1 cellular context compared by ENCODE assay signal in the genomic region with DNA sequence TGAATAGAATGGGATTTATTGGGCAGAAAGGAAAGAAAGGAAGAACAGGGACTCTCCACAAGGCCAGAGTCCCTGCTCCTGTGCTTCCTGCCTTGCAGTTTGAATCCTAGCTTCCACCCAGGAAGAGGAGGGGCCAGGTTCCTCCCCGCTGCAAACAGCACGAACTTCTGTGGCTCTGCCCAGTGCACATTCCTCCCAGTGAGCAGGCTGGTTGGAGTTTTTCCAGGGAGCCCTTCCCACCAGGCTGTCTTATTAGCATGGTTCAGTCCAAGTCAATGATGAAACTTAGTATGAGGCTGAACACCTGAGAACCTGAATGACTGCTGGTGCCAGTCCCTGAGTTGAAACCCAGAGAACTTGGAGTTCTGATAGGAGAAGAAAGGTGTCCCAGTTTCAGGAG.
TF ChIP-seq lines count a peak whose summit lies in the region.

No MANE protein-coding gene starts in this region.

TF ChIP-seq in GM23338, 12 proteins besides CTCF, POLR2A, EP300 and RAD21 (continued from another document):
- TF ChIP-seq, protein P1, sequence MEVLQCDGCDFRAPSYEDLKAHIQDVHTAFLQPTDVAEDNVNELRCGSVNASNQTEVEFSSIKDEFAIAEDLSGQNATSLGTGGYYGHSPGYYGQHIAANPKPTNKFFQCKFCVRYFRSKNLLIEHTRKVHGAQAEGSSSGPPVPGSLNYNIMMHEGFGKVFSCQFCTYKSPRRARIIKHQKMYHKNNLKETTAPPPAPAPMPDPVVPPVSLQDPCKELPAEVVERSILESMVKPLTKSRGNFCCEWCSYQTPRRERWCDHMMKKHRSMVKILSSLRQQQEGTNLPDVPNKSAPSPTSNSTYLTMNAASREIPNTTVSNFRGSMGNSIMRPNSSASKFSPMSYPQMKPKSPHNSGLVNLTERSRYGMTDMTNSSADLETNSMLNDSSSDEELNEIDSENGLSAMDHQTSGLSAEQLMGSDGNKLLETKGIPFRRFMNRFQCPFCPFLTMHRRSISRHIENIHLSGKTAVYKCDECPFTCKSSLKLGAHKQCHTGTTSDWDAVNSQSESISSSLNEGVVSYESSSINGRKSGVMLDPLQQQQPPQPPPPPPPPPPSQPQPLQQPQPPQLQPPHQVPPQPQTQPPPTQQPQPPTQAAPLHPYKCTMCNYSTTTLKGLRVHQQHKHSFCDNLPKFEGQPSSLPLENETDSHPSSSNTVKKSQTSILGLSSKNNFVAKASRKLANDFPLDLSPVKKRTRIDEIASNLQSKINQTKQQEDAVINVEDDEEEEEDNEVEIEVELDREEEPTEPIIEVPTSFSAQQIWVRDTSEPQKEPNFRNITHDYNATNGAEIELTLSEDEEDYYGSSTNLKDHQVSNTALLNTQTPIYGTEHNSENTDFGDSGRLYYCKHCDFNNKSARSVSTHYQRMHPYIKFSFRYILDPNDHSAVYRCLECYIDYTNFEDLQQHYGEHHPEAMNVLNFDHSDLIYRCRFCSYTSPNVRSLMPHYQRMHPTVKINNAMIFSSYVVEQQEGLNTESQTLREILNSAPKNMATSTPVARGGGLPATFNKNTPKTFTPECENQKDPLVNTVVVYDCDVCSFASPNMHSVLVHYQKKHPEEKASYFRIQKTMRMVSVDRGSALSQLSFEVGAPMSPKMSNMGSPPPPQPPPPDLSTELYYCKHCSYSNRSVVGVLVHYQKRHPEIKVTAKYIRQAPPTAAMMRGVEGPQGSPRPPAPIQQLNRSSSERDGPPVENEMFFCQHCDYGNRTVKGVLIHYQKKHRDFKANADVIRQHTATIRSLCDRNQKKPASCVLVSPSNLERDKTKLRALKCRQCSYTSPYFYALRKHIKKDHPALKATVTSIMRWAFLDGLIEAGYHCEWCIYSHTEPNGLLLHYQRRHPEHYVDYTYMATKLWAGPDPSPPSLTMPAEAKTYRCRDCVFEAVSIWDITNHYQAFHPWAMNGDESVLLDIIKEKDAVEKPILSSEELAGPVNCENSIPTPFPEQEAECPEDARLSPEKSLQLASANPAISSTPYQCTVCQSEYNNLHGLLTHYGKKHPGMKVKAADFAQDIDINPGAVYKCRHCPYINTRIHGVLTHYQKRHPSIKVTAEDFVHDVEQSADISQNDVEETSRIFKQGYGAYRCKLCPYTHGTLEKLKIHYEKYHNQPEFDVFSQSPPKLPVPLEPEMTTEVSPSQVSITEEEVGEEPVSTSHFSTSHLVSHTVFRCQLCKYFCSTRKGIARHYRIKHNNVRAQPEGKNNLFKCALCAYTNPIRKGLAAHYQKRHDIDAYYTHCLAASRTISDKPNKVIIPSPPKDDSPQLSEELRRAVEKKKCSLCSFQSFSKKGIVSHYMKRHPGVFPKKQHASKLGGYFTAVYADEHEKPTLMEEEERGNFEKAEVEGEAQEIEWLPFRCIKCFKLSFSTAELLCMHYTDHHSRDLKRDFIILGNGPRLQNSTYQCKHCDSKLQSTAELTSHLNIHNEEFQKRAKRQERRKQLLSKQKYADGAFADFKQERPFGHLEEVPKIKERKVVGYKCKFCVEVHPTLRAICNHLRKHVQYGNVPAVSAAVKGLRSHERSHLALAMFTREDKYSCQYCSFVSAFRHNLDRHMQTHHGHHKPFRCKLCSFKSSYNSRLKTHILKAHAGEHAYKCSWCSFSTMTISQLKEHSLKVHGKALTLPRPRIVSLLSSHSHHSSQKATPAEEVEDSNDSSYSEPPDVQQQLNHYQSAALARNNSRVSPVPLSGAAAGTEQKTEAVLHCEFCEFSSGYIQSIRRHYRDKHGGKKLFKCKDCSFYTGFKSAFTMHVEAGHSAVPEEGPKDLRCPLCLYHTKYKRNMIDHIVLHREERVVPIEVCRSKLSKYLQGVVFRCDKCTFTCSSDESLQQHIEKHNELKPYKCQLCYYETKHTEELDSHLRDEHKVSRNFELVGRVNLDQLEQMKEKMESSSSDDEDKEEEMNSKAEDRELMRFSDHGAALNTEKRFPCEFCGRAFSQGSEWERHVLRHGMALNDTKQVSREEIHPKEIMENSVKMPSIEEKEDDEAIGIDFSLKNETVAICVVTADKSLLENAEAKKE (CRISPR knock-in tag; IDR thresholded peaks at IDR 0.05): no peak
- TF ChIP-seq ZNF114 (CRISPR knock-in tag; IDR thresholded peaks at IDR 0.05): no peak
- TF ChIP-seq, protein P2, sequence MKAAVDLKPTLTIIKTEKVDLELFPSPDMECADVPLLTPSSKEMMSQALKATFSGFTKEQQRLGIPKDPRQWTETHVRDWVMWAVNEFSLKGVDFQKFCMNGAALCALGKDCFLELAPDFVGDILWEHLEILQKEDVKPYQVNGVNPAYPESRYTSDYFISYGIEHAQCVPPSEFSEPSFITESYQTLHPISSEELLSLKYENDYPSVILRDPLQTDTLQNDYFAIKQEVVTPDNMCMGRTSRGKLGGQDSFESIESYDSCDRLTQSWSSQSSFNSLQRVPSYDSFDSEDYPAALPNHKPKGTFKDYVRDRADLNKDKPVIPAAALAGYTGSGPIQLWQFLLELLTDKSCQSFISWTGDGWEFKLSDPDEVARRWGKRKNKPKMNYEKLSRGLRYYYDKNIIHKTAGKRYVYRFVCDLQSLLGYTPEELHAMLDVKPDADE (IDR thresholded peaks at IDR 0.05): no peak
- TF ChIP-seq, protein P3, sequence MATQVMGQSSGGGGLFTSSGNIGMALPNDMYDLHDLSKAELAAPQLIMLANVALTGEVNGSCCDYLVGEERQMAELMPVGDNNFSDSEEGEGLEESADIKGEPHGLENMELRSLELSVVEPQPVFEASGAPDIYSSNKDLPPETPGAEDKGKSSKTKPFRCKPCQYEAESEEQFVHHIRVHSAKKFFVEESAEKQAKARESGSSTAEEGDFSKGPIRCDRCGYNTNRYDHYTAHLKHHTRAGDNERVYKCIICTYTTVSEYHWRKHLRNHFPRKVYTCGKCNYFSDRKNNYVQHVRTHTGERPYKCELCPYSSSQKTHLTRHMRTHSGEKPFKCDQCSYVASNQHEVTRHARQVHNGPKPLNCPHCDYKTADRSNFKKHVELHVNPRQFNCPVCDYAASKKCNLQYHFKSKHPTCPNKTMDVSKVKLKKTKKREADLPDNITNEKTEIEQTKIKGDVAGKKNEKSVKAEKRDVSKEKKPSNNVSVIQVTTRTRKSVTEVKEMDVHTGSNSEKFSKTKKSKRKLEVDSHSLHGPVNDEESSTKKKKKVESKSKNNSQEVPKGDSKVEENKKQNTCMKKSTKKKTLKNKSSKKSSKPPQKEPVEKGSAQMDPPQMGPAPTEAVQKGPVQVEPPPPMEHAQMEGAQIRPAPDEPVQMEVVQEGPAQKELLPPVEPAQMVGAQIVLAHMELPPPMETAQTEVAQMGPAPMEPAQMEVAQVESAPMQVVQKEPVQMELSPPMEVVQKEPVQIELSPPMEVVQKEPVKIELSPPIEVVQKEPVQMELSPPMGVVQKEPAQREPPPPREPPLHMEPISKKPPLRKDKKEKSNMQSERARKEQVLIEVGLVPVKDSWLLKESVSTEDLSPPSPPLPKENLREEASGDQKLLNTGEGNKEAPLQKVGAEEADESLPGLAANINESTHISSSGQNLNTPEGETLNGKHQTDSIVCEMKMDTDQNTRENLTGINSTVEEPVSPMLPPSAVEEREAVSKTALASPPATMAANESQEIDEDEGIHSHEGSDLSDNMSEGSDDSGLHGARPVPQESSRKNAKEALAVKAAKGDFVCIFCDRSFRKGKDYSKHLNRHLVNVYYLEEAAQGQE (IDR thresholded peaks at IDR 0.05; ENCODE audit: unreplicated experiment): no peak
- TF ChIP-seq ZNF331 (CRISPR knock-in tag; IDR thresholded peaks at IDR 0.05; ENCODE audit: low read depth): no peak
